Comparison of ENCODE assay signal across 7 cellular contexts in genomic region chr1:120117371-120118177, GRCh38. TPM values are rescaled to one million over a fixed set of nuclear protein-coding genes. Genes with fewer than 3 reads are reported as not detected.
DNase-seq lines count a peak whose midpoint lies in the region; ATAC-seq and TF ChIP-seq lines count a peak whose summit lies in the region.
"Not testable (repeated sequence)": the region's sequence is repeated elsewhere in the genome, so short reads cannot be mapped to it uniquely, and the experiment has no call there.

No MANE protein-coding gene starts in this region.

- not testable (repeated sequence) for H3K9me3 Mint-ChIP-seq in activated T-helper 17 cell treated with anti-CD3 and anti-CD28 coated beads, Interleukin-2, amount 50 U/mL, for 72 hours; naive thymus-derived CD4-positive, alpha-beta T cell

- not testable (repeated sequence) for H3K9me3 ChIP-seq in naive thymus-derived CD4-positive, alpha-beta T cell (ENCODE audit: control insufficient read depth in 2 of 3, low read length in 3 of 3)

- not testable (repeated sequence) for H3K79me2 ChIP-seq in KMS-11 (ENCODE audit: insufficient read depth, low read depth)

- H3K27ac Mint-ChIP-seq in activated T-helper 17 cell treated with anti-CD3 and anti-CD28 coated beads, Interleukin-2, amount 50 U/mL, for 72 hours; naive thymus-derived CD4-positive, alpha-beta T cell: not testable (repeated sequence)

- H3K9ac ChIP-seq in KMS-11: peak overlapping the region; percentile 35

- intact Hi-C loops in head of caudate nucleus (cut with DNase I); naive thymus-derived CD4-positive, alpha-beta T cell (cut with micrococcal nuclease): not testable (repeated sequence)

- peak; percentile 52 for ATAC-seq in GM18508 (IDR thresholded peaks at IDR 0.05; ENCODE audit: insufficient read depth, unreplicated experiment)
- ATAC-seq in GM21447 (IDR thresholded peaks at IDR 0.05; ENCODE audit: unreplicated experiment): peak; percentile 68
- ATAC-seq in HG03039 (IDR thresholded peaks at IDR 0.05; ENCODE audit: unreplicated experiment): peak; percentile 55
- ATAC-seq in activated T-helper 17 cell treated with anti-CD3 and anti-CD28 coated beads, Interleukin-2, amount 50 U/mL, for 72 hours (replicated peaks): peak; percentile 41
- peak; percentile 70 for ATAC-seq in naive thymus-derived CD4-positive, alpha-beta T cell

- not testable (repeated sequence) for H3K4me3 Mint-ChIP-seq in activated T-helper 17 cell treated with anti-CD3 and anti-CD28 coated beads, Interleukin-2, amount 50 U/mL, for 72 hours; naive thymus-derived CD4-positive, alpha-beta T cell

- POLR2A ChIA-PET in naive thymus-derived CD4-positive, alpha-beta T cell (lab: Charles Lee): not testable (repeated sequence)

- H3K4me3 ChIP-seq in KMS-11 (IDR thresholded peaks at IDR 0.05; ENCODE audit: insufficient read depth, low read depth, low read length); naive thymus-derived CD4-positive, alpha-beta T cell (ENCODE audit: low read length): not testable (repeated sequence)

- H3K27me3 Mint-ChIP-seq in activated T-helper 17 cell treated with anti-CD3 and anti-CD28 coated beads, Interleukin-2, amount 50 U/mL, for 72 hours; naive thymus-derived CD4-positive, alpha-beta T cell: not testable (repeated sequence)

- not testable (repeated sequence) for H3K4me1 Mint-ChIP-seq in activated T-helper 17 cell treated with anti-CD3 and anti-CD28 coated beads, Interleukin-2, amount 50 U/mL, for 72 hours
- H3K4me1 Mint-ChIP-seq in naive thymus-derived CD4-positive, alpha-beta T cell: peaks cover 0 to 17% (median 14%) of the 10 kb centered on the region in 7 donors

- H3K4me2 ChIP-seq in KMS-11: peak overlapping the region; percentile 82

- peaks cover 41% of the 10 kb centered on the region for H3K4me1 ChIP-seq in KMS-11 (ENCODE audit: low read depth, poor library complexity, severe bottlenecking)
- not testable (repeated sequence) for H3K4me1 ChIP-seq in naive thymus-derived CD4-positive, alpha-beta T cell (ENCODE audit: control insufficient read depth in 2 of 2, insufficient read depth in 2 of 2, low read length in 2 of 2)

- H4K20me1 ChIP-seq in KMS-11 (ENCODE audit: insufficient read depth): not testable (repeated sequence)

- CTCF ChIA-PET in naive thymus-derived CD4-positive, alpha-beta T cell (lab: Charles Lee): not testable (repeated sequence)

- H3K36me3 Mint-ChIP-seq in activated T-helper 17 cell treated with anti-CD3 and anti-CD28 coated beads, Interleukin-2, amount 50 U/mL, for 72 hours (ENCODE audit: low read depth); naive thymus-derived CD4-positive, alpha-beta T cell: not testable (repeated sequence)

- peak overlapping the region; percentile 67 for H3K27ac ChIP-seq in KMS-11
- H3K27ac ChIP-seq in naive thymus-derived CD4-positive, alpha-beta T cell (ENCODE audit: low read depth, low read length): not testable (repeated sequence)

- H3K27me3 ChIP-seq in KMS-11 (ENCODE audit: insufficient read depth, low read depth); naive thymus-derived CD4-positive, alpha-beta T cell (ENCODE audit: control insufficient read depth in 2 of 2, insufficient read depth in 2 of 2, low read length in 2 of 2): not testable (repeated sequence)

- H3K36me3 ChIP-seq in KMS-11 (ENCODE audit: insufficient read depth); naive thymus-derived CD4-positive, alpha-beta T cell (ENCODE audit: control insufficient read depth in 2 of 3, insufficient read depth in 3 of 3, low read length in 3 of 3): not testable (repeated sequence)

- not testable (repeated sequence) for TF ChIP-seq CTCF in KMS-11 (conservative IDR thresholded peaks at IDR 0.05; ENCODE audit: low read depth, low read length)

- H2AFZ ChIP-seq in KMS-11 (ENCODE audit: low read depth): not testable (repeated sequence)

- DNase-seq in head of caudate nucleus: peak in 29 of 42 donors; percentile 3 to 50 (median 16)
- DNase-seq in naive thymus-derived CD4-positive, alpha-beta T cell: not testable (repeated sequence)

RNA-seq across cellular contexts. Expression of gene NOTCH2, which starts 48.1 kb away (rescaled TPM):
- total RNA-seq in activated T-helper 17 cell treated with anti-CD3 and anti-CD28 coated beads, Interleukin-2, amount 50 U/mL, for 72 hours: 10 to 100 TPM; 90.3 to 95.1 TPM
- 100 to 1,000 TPM in 2 of 5 experiments, 10 to 100 TPM in 3; 63.7 to 143 (median 80.6) TPM for total RNA-seq in naive thymus-derived CD4-positive, alpha-beta T cell
- polyA plus RNA-seq in naive thymus-derived CD4-positive, alpha-beta T cell: 10 to 100 TPM; 25.4 to 32.0 TPM

RNA-seq across cellular contexts. Expression of gene SEC22B, which starts 58.7 kb away (rescaled TPM):
- 10 to 100 TPM; 23.3 to 23.7 TPM for total RNA-seq in activated T-helper 17 cell treated with anti-CD3 and anti-CD28 coated beads, Interleukin-2, amount 50 U/mL, for 72 hours
- 10 to 100 TPM; 28.1 to 49.6 (median 35.3) TPM for total RNA-seq in naive thymus-derived CD4-positive, alpha-beta T cell
- polyA plus RNA-seq in naive thymus-derived CD4-positive, alpha-beta T cell: 10 to 100 TPM; 17.2 to 22.1 TPM
